ENCODE assay signal across 8 cellular contexts in genomic region chr12:103957865-103958388, GRCh38. TPM values are rescaled to one million over a fixed set of nuclear protein-coding genes. Genes with fewer than 3 reads are reported as not detected.
DNase-seq lines count a peak whose midpoint lies in the region; ATAC-seq and TF ChIP-seq lines count a peak whose summit lies in the region.

No MANE protein-coding gene starts in this region.

- H3K27me3 ChIP-seq in H9 (ENCODE audit: insufficient read depth, low read length) (no peaks in the 10 kb centered on the region), foreskin keratinocyte (no peaks in the 10 kb centered on the region), smooth muscle cell (ENCODE audit: low read depth) (no peaks in the 10 kb centered on the region)

- no peak overlapping the region for H3T11ph ChIP-seq in H9 (ENCODE audit: low read length)

- H4K5ac ChIP-seq in H9 (ENCODE audit: insufficient read length, low read depth, low read length) = no peak overlapping the region

- no peaks in the 10 kb centered on the region; a peak in 1 of 5 replicates for H3K9me3 Mint-ChIP-seq in H9

- no peaks in the 10 kb centered on the region for H3K9me3 ChIP-seq in H9 (ENCODE audit: control insufficient read depth, low read depth, low read length)
- H3K9me3 ChIP-seq in T-helper 17 cell (ENCODE audit: control insufficient read depth, low read length, poor library complexity, severe bottlenecking) = no peaks in the 10 kb centered on the region
- no peaks in the 10 kb centered on the region for H3K9me3 ChIP-seq in smooth muscle cell (replicated peaks; ENCODE audit: low read depth)

- ATAC-seq in T-helper 17 cell (no peak), foreskin keratinocyte (no peak)

- H3K4me1 ChIP-seq in H9 (ENCODE audit: insufficient read depth, low read length) (no peaks in the 10 kb centered on the region), foreskin keratinocyte (peaks cover 13% of the 10 kb centered on the region), smooth muscle cell (ENCODE audit: low read depth) (peaks cover 11% of the 10 kb centered on the region)

- H3K56ac ChIP-seq in H9 (ENCODE audit: insufficient read length, low read depth, low read length) = no peak overlapping the region

- TF ChIP-seq CTCF in H9 (conservative IDR thresholded peaks at IDR 0.05) (no peak), foreskin keratinocyte (conservative IDR thresholded peaks at IDR 0.05) (no peak), smooth muscle cell (IDR thresholded peaks at IDR 0.05; ENCODE audit: borderline replicate concordance, insufficient read depth, poor library complexity, severe bottlenecking) (no peak)

- H2BK12ac ChIP-seq in H9 (ENCODE audit: insufficient read length, low read depth, low read length) = no peak overlapping the region

- no peak overlapping the region for H3K4ac ChIP-seq in H9 (ENCODE audit: low read depth, low read length)

- no peak overlapping the region for H2BK15ac ChIP-seq in H9 (ENCODE audit: low read depth, low read length)

- no peak overlapping the region for H4K91ac ChIP-seq in H9 (ENCODE audit: insufficient read length, low read depth, low read length)

- H3K4me3 Mint-ChIP-seq in H9 (peak overlapping the region; percentile 90 to 93), T-helper 17 cell (peak overlapping the region; percentile 98)

- H2AFZ ChIP-seq in H9 (ENCODE audit: low read length) (no peak overlapping the region), smooth muscle cell (ENCODE audit: low read depth) (no peak overlapping the region)

- H3K79me1 ChIP-seq in H9 (ENCODE audit: insufficient read depth, low read depth, low read length, poor library complexity, severe bottlenecking) = no peaks in the 10 kb centered on the region

- peak overlapping the region; percentile 74 for H3K4me3 ChIP-seq in smooth muscle cell

- H3K79me2 ChIP-seq in H9 (ENCODE audit: insufficient read depth, low read length) = peaks cover 8% of the 10 kb centered on the region; the same call in 1 of the 2 replicates
- peaks cover 17% of the 10 kb centered on the region for H3K79me2 ChIP-seq in smooth muscle cell (ENCODE audit: low read depth)

- no peak overlapping the region for H4K8ac ChIP-seq in H9 (replicated peaks; ENCODE audit: insufficient read length, low read depth, low read length)

- H3F3A ChIP-seq in smooth muscle cell (ENCODE audit: low read depth) = peaks cover 26% of the 10 kb centered on the region

- peaks cover 10 to 20% of the 10 kb centered on the region in 2 experiments for H3K4me1 Mint-ChIP-seq in H9
- H3K4me1 Mint-ChIP-seq in T-helper 17 cell = peaks cover 32% of the 10 kb centered on the region

- H3K27ac ChIP-seq in H9 (ENCODE audit: insufficient read length, low read depth, low read length) (peak overlapping the region; percentile 96), foreskin keratinocyte (peak overlapping the region; percentile 72), smooth muscle cell (ENCODE audit: low read depth) (peak overlapping the region; percentile 88)

- no peaks in the 10 kb centered on the region for H3K36me3 ChIP-seq in smooth muscle cell (ENCODE audit: low read depth)

- H3K23me2 ChIP-seq in H9 (ENCODE audit: insufficient read length, low read depth, low read length, poor library complexity, severe bottlenecking) = peaks cover 13% of the 10 kb centered on the region

- no peak overlapping the region for H2BK120ac ChIP-seq in H9 (ENCODE audit: low read depth, low read length, poor library complexity, severe bottlenecking)

- H3K4me2 ChIP-seq in H9 (ENCODE audit: insufficient read depth, insufficient read length, low read length) (peak overlapping the region; percentile 99), smooth muscle cell (peak overlapping the region; percentile 93)

- no peak for DNase-seq in H9
- DNase-seq in T-helper 17 cell = no peak
- no peak for DNase-seq in foreskin keratinocyte
- no peak for DNase-seq in smooth muscle cell (lab: John Stamatoyannopoulos, UW; ENCODE audit: unreplicated experiment)
- DNase-seq in iPS-NIHi7 (ENCODE audit: extremely low spot score) = no peak
- DNase-seq in epidermal melanocyte (ENCODE audit: insufficient read length, low spot score) = no peak
- DNase-seq in NCI-H146 (lab: John Stamatoyannopoulos, UW) = no peak
- DNase-seq in hippocampal formation (lab: John Stamatoyannopoulos, UW) = no peak

- H2AK5ac ChIP-seq in H9 (ENCODE audit: insufficient read length, low read length) = no peak overlapping the region

- WGBS in H9 (ENCODE audit: extremely low coverage, insufficient read length, low lambda C conversion rate) = no CpG with 5 or more reads among the region's 7 CpGs
- WGBS in smooth muscle cell (ENCODE audit: low lambda C conversion rate) = 95% methylated on average over 7 of the region's 7 CpGs

- no peak overlapping the region for H2BK5ac ChIP-seq in H9 (ENCODE audit: insufficient read length, low read length)

- H2BK20ac ChIP-seq in H9 (ENCODE audit: low read depth, low read length, poor library complexity, severe bottlenecking) = no peak overlapping the region

- H3K14ac ChIP-seq in H9 (ENCODE audit: insufficient read depth, low read length) = no peak overlapping the region

- H4K20me1 ChIP-seq in H9 (ENCODE audit: control insufficient read depth, insufficient read depth, insufficient read length) = no peaks in the 10 kb centered on the region
- no peaks in the 10 kb centered on the region for H4K20me1 ChIP-seq in smooth muscle cell (ENCODE audit: low read depth)

- H3K9ac ChIP-seq in H9 (ENCODE audit: extremely low read depth, insufficient read length, low read length) (no peak overlapping the region), smooth muscle cell (ENCODE audit: low read depth) (no peak overlapping the region)

- H3K27me3 Mint-ChIP-seq in H9 (ENCODE audit: low read depth) (no peaks in the 10 kb centered on the region; the same call in 1 of the 2 replicates), T-helper 17 cell (no peaks in the 10 kb centered on the region)

- no peak overlapping the region for H3K23ac ChIP-seq in H9 (ENCODE audit: insufficient read length, low read depth, low read length)

- peak overlapping the region; percentile 98 to 100 (median 99); a peak in 6 of 7 replicates for H3K27ac Mint-ChIP-seq in H9
- peak overlapping the region; percentile 97 for H3K27ac Mint-ChIP-seq in T-helper 17 cell

- H3K18ac ChIP-seq in H9 (ENCODE audit: insufficient read length, low read depth, low read length) = no peak overlapping the region

- H3K36me3 Mint-ChIP-seq in H9 (ENCODE audit: insufficient read depth in 1 of 3, low read depth in 3 of 3) (peaks cover 5 to 20% (median 19%) of the 10 kb centered on the region in 3 experiments; a peak in 6 of 7 replicates), T-helper 17 cell (ENCODE audit: low read depth) (peaks cover 5% of the 10 kb centered on the region)

RNA-seq across cellular contexts. Expression of gene TDG, which starts 7.7 kb away (rescaled TPM):
- total RNA-seq in H9 (2021) = 70.3 and 72.4 TPM in 2 replicates
- 10 to 100 TPM; 27.0 to 30.4 TPM for total RNA-seq in T-helper 17 cell
- 21.7 and 22.3 TPM in 2 replicates for total RNA-seq in foreskin keratinocyte
- 8.7 and 10.3 TPM in 2 replicates for polyA plus RNA-seq in foreskin keratinocyte
- total RNA-seq in smooth muscle cell = 61.1 and 61.3 TPM in 2 replicates
- 34.5 and 46.1 TPM in 2 replicates for polyA plus RNA-seq in smooth muscle cell

RNA-seq across cellular contexts. Expression of gene HSP90B1, which starts 27.7 kb away (rescaled TPM):
- total RNA-seq in H9 (2021) = 737 and 747 TPM in 2 replicates
- 100 to 1,000 TPM; 339 to 429 TPM for total RNA-seq in T-helper 17 cell
- total RNA-seq in foreskin keratinocyte = 981 and 1,151 TPM in 2 replicates
- polyA plus RNA-seq in foreskin keratinocyte = 747 and 810 TPM in 2 replicates
- total RNA-seq in smooth muscle cell = 908 and 1,229 TPM in 2 replicates
- polyA plus RNA-seq in smooth muscle cell = 836 and 1,047 TPM in 2 replicates
